In the genomic region with DNA sequence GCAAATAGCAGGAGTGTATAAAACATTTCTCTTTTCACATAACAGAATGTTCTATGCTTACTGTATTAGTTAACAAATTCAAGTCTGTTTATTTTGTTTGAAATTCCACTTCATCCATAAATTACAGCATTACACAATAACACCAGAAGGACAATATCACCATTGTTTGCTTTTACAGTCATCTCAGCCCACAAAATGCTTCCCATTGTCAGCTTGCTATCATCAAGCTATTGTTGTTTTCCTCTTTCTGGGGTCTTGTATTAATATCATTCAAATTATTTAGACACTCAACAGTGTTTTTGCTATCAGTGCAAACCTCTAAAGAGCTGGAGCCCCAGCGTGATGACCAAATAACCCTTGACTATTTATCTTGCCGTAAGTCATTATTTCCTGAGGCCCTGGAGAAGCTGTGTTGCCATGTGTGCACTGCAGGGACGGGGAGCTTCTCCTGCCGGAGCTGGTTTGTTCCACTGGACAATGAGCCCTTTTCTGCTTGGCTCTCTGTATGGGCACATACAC, we compare ENCODE assay signal across 15 cellular contexts. TPM values are rescaled to one million over a fixed set of nuclear protein-coding genes. Genes with fewer than 3 reads are reported as not detected.
DNase-seq lines count a peak whose midpoint lies in the region; ATAC-seq, FAIRE-seq and TF ChIP-seq lines count a peak whose summit lies in the region.
"Had no signal": no experiment of that assay in that cellular context is flagged by ENCODE, and none has a peak within 500 bp of the region (broad histone marks: within the 10 kb centered on the region; RNA-seq: fewer than 3 reads in every experiment).

No MANE protein-coding gene starts in this region.

- H3K27ac ChIP-seq in SJSA1, result 0 out of 2 replicates have a peak overlapping the region, but pooled peaks have one; percentile 16
- H3K27ac ChIP-seq: testis had no signal

- DNase-seq in NCI-H1417 (lab: John Stamatoyannopoulos, UW) (peak; percentile 20 to 69 (median 25)), SJSA1 (ENCODE audit: low read depth in 1 of 2, low spot score in 2 of 2) (peak in 1 of 2 experiments; percentile 59), frontal cortex (ENCODE audit: low spot score in 2 of 2) (no peak), renal cortical epithelial cell (ENCODE audit: low read depth) (peak; percentile 25), amniotic stem cell (lab: John Stamatoyannopoulos, UW) (no peak), omental fat pad (ENCODE audit: low spot score) (no peak)
- DNase-seq: CD4-positive, alpha-beta T cell; HCEC 1CT; naive thymus-derived CD4-positive, alpha-beta T cell; NCI-H1092 treated with DMSO at 0.1 percent for 48 hours; testis had no signal

- no peaks in the 10 kb centered on the region for H3K9me3 ChIP-seq in SJSA1 (replicated peaks)
- H3K9me3 ChIP-seq: testis had no signal

- H3K4me3 ChIP-seq in SJSA1, result no peak overlapping the region

- H3K36me3 ChIP-seq in SJSA1, result no peaks in the 10 kb centered on the region

- H3K27me3 ChIP-seq in SJSA1 (replicated peaks), result no peaks in the 10 kb centered on the region
- H3K27me3 ChIP-seq: testis had no signal

- no peak for TF ChIP-seq CTCF in omental fat pad (IDR thresholded peaks at IDR 0.05)

- ATAC-seq in HG03457 (IDR thresholded peaks at IDR 0.05; ENCODE audit: unreplicated experiment) (no peak), HG03025 (IDR thresholded peaks at IDR 0.05; ENCODE audit: low FRiP score, unreplicated experiment) (no peak), omental fat pad (ENCODE audit: low FRiP score) (no peak)
- ATAC-seq: naive thymus-derived CD4-positive, alpha-beta T cell had no signal

- H3K4me1 ChIP-seq in SJSA1 (replicated peaks), result peaks cover 29% of the 10 kb centered on the region

- peak; percentile 76 for FAIRE-seq in frontal cortex (lab: Jason Lieb, UNC)
- FAIRE-seq: G401.6 had no signal

RNA-seq across cellular contexts. Expression of gene SAMMSON, which starts 1.1 kb away (rescaled TPM):
- not detected in 2 replicates for total RNA-seq in SJSA1 (2014; rRNA removed; shearing (Covaris generic))
- total RNA-seq in frontal cortex (not detected), renal cortical epithelial cell (not detected in 2 replicates), omental fat pad (not detected)
- total RNA-seq: CD4-positive, alpha-beta T cell; kidney epithelial cell; naive thymus-derived CD4-positive, alpha-beta T cell had no signal

Comparison
In these comparisons a context has a peak if more than half of its experiments do, and no peak if none do; other contexts are left out.
1. DNase-seq: peak in NCI-H1417 (3 of 3) and renal cortical epithelial cell (single experiment); none in frontal cortex (0 of 2), amniotic stem cell (single experiment) and omental fat pad (single experiment).